ENCODE assay signal across 14 cellular contexts in the genomic region with DNA sequence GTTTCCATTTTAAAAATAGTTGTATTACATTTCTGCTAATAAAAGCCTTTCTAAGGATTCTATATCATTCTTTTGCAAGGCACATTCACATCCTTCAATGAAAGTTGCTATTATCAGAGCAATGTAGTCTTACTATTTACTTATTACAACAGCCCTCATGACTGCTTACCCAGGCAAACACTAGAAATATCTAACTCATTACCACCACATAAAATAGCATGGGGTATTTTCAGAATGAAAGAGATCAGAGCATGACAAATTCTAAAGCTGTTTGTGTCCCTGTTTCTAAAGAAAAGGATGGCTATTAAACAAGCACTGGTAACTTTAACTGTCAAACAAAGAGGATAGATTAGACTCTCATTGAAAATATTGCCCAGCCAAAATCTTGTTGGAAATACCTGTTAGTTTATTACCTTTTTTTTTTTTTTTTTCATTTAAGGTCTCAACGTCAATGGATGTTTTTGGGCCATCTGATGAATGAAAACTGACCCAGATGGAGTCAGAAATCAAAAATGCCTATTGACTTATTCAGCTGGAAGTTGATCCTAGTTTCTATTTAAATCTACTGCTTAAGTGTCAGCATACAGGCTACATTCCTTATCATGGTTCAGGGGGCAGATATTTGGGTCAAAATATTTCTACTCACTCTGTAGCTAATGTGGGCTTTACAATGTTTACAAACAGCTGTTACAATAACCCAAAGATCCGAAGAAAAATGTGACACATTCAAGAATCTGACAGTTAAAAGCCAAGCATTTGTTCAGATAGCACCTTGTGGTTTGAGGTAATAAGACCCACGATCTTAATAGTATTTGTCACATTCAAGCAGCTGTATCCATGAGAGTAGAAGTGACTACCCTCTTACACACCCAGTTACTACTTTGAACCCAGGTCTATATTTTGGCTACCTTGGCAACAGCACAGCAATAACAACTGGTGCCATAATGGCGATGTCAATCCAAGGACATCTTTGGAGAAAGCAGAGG.
DNase-seq lines count a peak whose midpoint lies in the region; ATAC-seq and TF ChIP-seq lines count a peak whose summit lies in the region.
"Had no signal": no experiment of that assay in that cellular context is flagged by ENCODE, and none has a peak within 500 bp of the region (broad histone marks: within the 10 kb centered on the region; RNA-seq: fewer than 3 reads in every experiment).

No MANE protein-coding gene starts in this region.

- intact Hi-C loops in ovary (cut with DNase I), result no loop called here

- H3K9me3 ChIP-seq in ovary, result no peaks in the 10 kb centered on the region

- DNase-seq in A172 (ENCODE audit: low spot score) (peak; percentile 19), RPMI7951 (ENCODE audit: low read depth) (peak; percentile 53), kidney epithelial cell (ENCODE audit: low read depth) (peak; percentile 14), anterior cingulate cortex (lab: John Stamatoyannopoulos, UW) (no peak), ovary (no peak), NOMO-1 treated with DMSO at 0.1 percent for 48 hours (lab: John Stamatoyannopoulos, UW; ENCODE audit: unreplicated experiment) (no peak), middle frontal gyrus (ENCODE audit: extremely low spot score, low spot score) (no peak)
- DNase-seq: activated CD8-positive, alpha-beta memory T cell treated with anti-CD3 and anti-CD28 coated beads, Interleukin-2, amount 50 U/mL, for 4 hours; activated naive CD8-positive, alpha-beta T cell treated with anti-CD3 and anti-CD28 coated beads, Interleukin-2, amount 10 ng/mL, durations not matched to agents 7 days and 5 days; glutamatergic neuron; NCI-H2029 treated with DMSO at 0.1 percent for 48 hours; nucleus accumbens had no signal

- no peak overlapping the region for H3K27ac ChIP-seq in ovary

- ATAC-seq in HG03342 (IDR thresholded peaks at IDR 0.05; ENCODE audit: unreplicated experiment), result peak; percentile 41
- ATAC-seq: left lobe of liver had no signal

- H3K4me3 ChIP-seq in kidney epithelial cell (ENCODE audit: low read depth, low read length) (no peak overlapping the region), ovary (no peak overlapping the region)

- H3K27me3 ChIP-seq in kidney epithelial cell (ENCODE audit: control insufficient read depth, insufficient read depth, low read length), result no peaks in the 10 kb centered on the region
- H3K27me3 ChIP-seq in ovary, result no peaks in the 10 kb centered on the region

- no peak for TF ChIP-seq CTCF in kidney epithelial cell (IDR thresholded peaks at IDR 0.05; ENCODE audit: insufficient read depth, low read length, poor library complexity, severe bottlenecking)
- no peak for TF ChIP-seq CTCF in ovary (IDR thresholded peaks at IDR 0.05)

- no peak for TF ChIP-seq POLR2A in ovary (IDR thresholded peaks at IDR 0.05)

- 64 to 70% (median 67%) methylated on average over 4 of the region's 4 CpGs for WGBS in ovary, 3 donors

- no peaks in the 10 kb centered on the region for H3K4me1 ChIP-seq in ovary (ENCODE audit: insufficient read depth)

- TF ChIP-seq EP300 in ovary (IDR thresholded peaks at IDR 0.05), result no peak

- H3K36me3 ChIP-seq in kidney epithelial cell (ENCODE audit: control insufficient read depth, insufficient read depth, low read length), result no peaks in the 10 kb centered on the region
- no peaks in the 10 kb centered on the region for H3K36me3 ChIP-seq in ovary

Comparison
In these comparisons a context has a peak if more than half of its experiments do, and no peak if none do; other contexts are left out.
1. DNase-seq: peak in A172 (single experiment), RPMI7951 (single experiment) and kidney epithelial cell (single experiment); none in anterior cingulate cortex (0 of 58), ovary (0 of 5), NOMO-1 treated with DMSO at 0.1 percent for 48 hours (single experiment) and middle frontal gyrus (single experiment).